ENCODE assay signal across 1 cellular context in the genomic region with DNA sequence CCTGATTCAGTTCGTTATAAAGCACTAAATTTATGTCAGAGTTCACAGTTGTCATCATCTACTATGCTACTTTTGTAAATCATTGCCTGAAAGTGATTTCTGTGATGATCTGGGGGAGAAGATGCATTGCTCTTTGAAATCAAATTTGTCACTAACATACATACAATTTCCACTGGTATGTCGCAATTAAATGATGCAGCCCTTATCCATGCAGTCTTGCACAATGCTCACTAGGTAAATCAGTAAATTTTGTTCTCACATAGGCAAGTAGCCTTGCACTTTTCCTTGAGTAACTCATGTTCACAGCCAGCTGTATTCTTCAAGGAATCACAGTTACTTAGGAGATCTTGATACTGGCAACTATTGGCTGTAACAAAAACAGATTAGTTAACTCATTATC.
TF ChIP-seq lines count a peak whose summit lies in the region.

No MANE protein-coding gene starts in this region.

TF ChIP-seq in IMR-90, 13 proteins besides CTCF, POLR2A, EP300 and RAD21:
- no peak for TF ChIP-seq MAZ (IDR thresholded peaks at IDR 0.05; ENCODE audit: borderline replicate concordance, low read depth, low read length)
- TF ChIP-seq, protein P1, sequence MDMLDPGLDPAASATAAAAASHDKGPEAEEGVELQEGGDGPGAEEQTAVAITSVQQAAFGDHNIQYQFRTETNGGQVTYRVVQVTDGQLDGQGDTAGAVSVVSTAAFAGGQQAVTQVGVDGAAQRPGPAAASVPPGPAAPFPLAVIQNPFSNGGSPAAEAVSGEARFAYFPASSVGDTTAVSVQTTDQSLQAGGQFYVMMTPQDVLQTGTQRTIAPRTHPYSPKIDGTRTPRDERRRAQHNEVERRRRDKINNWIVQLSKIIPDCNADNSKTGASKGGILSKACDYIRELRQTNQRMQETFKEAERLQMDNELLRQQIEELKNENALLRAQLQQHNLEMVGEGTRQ (IDR thresholded peaks at IDR 0.05; ENCODE audit: low read depth, low read length), result no peak
- peak; percentile 67; the same call in 1 of the 2 replicates for TF ChIP-seq CEBPB (IDR thresholded peaks at IDR 0.05; ENCODE audit: low read depth, low read length)
- TF ChIP-seq, protein P2, sequence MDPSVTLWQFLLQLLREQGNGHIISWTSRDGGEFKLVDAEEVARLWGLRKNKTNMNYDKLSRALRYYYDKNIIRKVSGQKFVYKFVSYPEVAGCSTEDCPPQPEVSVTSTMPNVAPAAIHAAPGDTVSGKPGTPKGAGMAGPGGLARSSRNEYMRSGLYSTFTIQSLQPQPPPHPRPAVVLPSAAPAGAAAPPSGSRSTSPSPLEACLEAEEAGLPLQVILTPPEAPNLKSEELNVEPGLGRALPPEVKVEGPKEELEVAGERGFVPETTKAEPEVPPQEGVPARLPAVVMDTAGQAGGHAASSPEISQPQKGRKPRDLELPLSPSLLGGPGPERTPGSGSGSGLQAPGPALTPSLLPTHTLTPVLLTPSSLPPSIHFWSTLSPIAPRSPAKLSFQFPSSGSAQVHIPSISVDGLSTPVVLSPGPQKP (IDR thresholded peaks at IDR 0.05; ENCODE audit: borderline replicate concordance, low read depth, low read length), result no peak
- TF ChIP-seq FOS (IDR thresholded peaks at IDR 0.05; ENCODE audit: low read depth, low read length), result no peak
TF ChIP-seq in IMR-90: peak in this region for 1.
